In genomic region chr15:22137572-22137971, GRCh38 we compare ENCODE assay signal across 6 cellular contexts. TPM values are rescaled to one million over a fixed set of nuclear protein-coding genes. Genes with fewer than 3 reads are reported as not detected.
"Had no signal": no experiment of that assay in that cellular context is flagged by ENCODE, and none has a peak within 500 bp of the region (broad histone marks: within the 10 kb centered on the region; RNA-seq: fewer than 3 reads in every experiment).

No MANE protein-coding gene starts in this region.

RNA-seq across cellular contexts. Expression of gene OR4M2, which starts 57.2 kb away (rescaled TPM):
- total RNA-seq: HepG2, HT-29, HT1080, IMR-90, K562 had no signal
- polyA plus RNA-seq: HepG2, IgD-negative memory B cell, IMR-90, K562 had no signal
